15 cellular contexts compared by ENCODE assay signal in the genomic region with DNA sequence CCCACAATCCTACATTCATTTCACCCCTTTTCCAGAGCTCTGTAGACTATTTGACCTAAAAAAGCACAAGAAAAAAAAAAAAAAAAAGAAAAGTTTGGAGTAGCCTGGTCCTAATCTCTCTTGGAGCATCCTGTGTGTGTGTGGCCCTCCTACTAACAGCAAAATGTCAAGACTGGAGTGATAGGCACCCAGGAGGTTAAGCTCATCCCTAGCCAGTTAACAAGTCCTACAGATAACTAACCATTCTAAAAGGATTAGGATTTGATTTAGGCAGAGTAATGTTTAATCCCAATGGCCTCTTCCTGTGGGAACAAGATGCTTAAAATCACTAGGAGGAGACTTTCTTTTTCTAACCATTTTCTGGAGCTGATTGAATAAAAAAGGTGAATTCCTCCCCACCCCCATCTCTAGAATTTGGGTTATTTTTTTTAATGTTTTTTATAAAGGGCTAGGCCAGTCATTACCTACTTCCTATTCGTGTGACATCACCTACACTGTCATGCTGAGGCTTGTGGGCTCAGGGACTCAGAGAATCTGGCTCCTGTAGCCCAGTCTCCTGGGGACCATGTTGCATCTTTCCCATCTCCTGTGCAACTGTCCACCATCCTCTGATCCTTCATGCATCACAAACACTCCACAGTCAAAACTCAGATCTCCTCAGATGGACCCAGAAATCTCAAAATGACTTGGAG. TPM values are rescaled to one million over a fixed set of nuclear protein-coding genes. Genes with fewer than 3 reads are reported as not detected.
DNase-seq lines count a peak whose midpoint lies in the region; ATAC-seq and TF ChIP-seq lines count a peak whose summit lies in the region.
"Had no signal": no experiment of that assay in that cellular context is flagged by ENCODE, and none has a peak within 500 bp of the region (broad histone marks: within the 10 kb centered on the region; RNA-seq: fewer than 3 reads in every experiment).

No MANE protein-coding gene starts in this region.

- no peaks in the 10 kb centered on the region for H3K27me3 ChIP-seq in sigmoid colon
- peaks cover 3% of the 10 kb centered on the region for H3K27me3 ChIP-seq in adrenal gland
- H3K27me3 ChIP-seq: colonic mucosa, gastrocnemius medialis, vagina had no signal

- no peak overlapping the region for H3K4me3 Mint-ChIP-seq in activated naive CD4-positive, alpha-beta T cell treated with anti-CD3 and anti-CD28 coated beads for 36 hours
- no peak overlapping the region for H3K4me3 Mint-ChIP-seq in activated naive CD4-positive, alpha-beta T cell treated with anti-CD3 and anti-CD28 coated beads, Interleukin-2, amount 10 ng/mL, durations not matched to agents 7 days and 5 days
- H3K4me3 Mint-ChIP-seq: WTC11 had no signal

- ATAC-seq in HG02623 (IDR thresholded peaks at IDR 0.05; ENCODE audit: unreplicated experiment): peak; percentile 50
- ATAC-seq in stimulated activated naive CD8-positive, alpha-beta T cell treated with anti-CD3 and anti-CD28 coated beads, Interleukin-15, Interleukin-2, amounts not matched to agents 100 U/mL and 50 U/mL, for 24 hours: peak; percentile 48
- ATAC-seq: gastrocnemius medialis, WTC11 had no signal

- H3K36me3 ChIP-seq in sigmoid colon (no peaks in the 10 kb centered on the region), adrenal gland (replicated peaks in 1 of 2) (no peaks in the 10 kb centered on the region)
- H3K36me3 ChIP-seq: colonic mucosa, gastrocnemius medialis, left ventricle myocardium inferior, vagina had no signal

- no peaks in the 10 kb centered on the region for H3K9me3 Mint-ChIP-seq in activated naive CD4-positive, alpha-beta T cell treated with anti-CD3 and anti-CD28 coated beads for 36 hours
- H3K9me3 Mint-ChIP-seq in activated naive CD4-positive, alpha-beta T cell treated with anti-CD3 and anti-CD28 coated beads, Interleukin-2, amount 10 ng/mL, durations not matched to agents 7 days and 5 days: no peaks in the 10 kb centered on the region
- H3K9me3 Mint-ChIP-seq: WTC11 had no signal

- H3K9me3 ChIP-seq in sigmoid colon (no peaks in the 10 kb centered on the region), adrenal gland (replicated peaks in 1 of 3) (no peaks in the 10 kb centered on the region)
- H3K9me3 ChIP-seq: colonic mucosa, gastrocnemius medialis, left ventricle myocardium inferior, vagina had no signal

- intact Hi-C loops in activated naive CD4-positive, alpha-beta T cell treated with anti-CD3 and anti-CD28 coated beads for 36 hours (cut with micrococcal nuclease): loop anchor here (1.0 to 5.0 kb wide), 2 partner anchors 9 to 429 kb away; no protein-coding TSS in a partner anchor
- intact Hi-C loops in sigmoid colon (cut with DNase I) (no loop called here), adrenal gland (cut with DNase I) (no loop called here)

- no peak for TF ChIP-seq CTCF in sigmoid colon (IDR thresholded peaks at IDR 0.05)
- TF ChIP-seq CTCF in adrenal gland (IDR thresholded peaks at IDR 0.05): no peak

- TF ChIP-seq POLR2A in sigmoid colon (IDR thresholded peaks at IDR 0.05) (no peak), adrenal gland (IDR thresholded peaks at IDR 0.05) (no peak)

- CTCF ChIA-PET in activated naive CD4-positive, alpha-beta T cell treated with anti-CD3 and anti-CD28 coated beads for 36 hours (lab: Charles Lee): interaction anchor here (0.7 to 1.1 kb wide), 4 partner anchors 42 to 444 kb away, joined by 3 to 4 read pairs (median 4); no protein-coding TSS in a partner anchor
- CTCF ChIA-PET in activated naive CD4-positive, alpha-beta T cell treated with anti-CD3 and anti-CD28 coated beads, Interleukin-2, amount 10 ng/mL, durations not matched to agents 7 days and 5 days (lab: Charles Lee): interaction anchor here (1.8 kb wide), 1 partner anchor 13 kb away, joined by 6 read pairs; no protein-coding TSS in a partner anchor

- no peaks in the 10 kb centered on the region for H3K27me3 Mint-ChIP-seq in activated naive CD4-positive, alpha-beta T cell treated with anti-CD3 and anti-CD28 coated beads for 36 hours (ENCODE audit: low read depth)
- no peaks in the 10 kb centered on the region for H3K27me3 Mint-ChIP-seq in activated naive CD4-positive, alpha-beta T cell treated with anti-CD3 and anti-CD28 coated beads, Interleukin-2, amount 10 ng/mL, durations not matched to agents 7 days and 5 days
- H3K27me3 Mint-ChIP-seq: progenitor cell of endocrine pancreas had no signal

- H3K4me3 ChIP-seq in sigmoid colon (no peak overlapping the region), adrenal gland (no peak overlapping the region)
- H3K4me3 ChIP-seq: colonic mucosa, gastrocnemius medialis, left ventricle myocardium inferior, vagina had no signal

- H3K4me1 ChIP-seq in sigmoid colon (no peaks in the 10 kb centered on the region), adrenal gland (replicated peaks in 1 of 2) (no peaks in the 10 kb centered on the region)
- H3K4me1 ChIP-seq: colonic mucosa, gastrocnemius medialis, vagina had no signal

- no peak overlapping the region for H3K27ac Mint-ChIP-seq in activated naive CD4-positive, alpha-beta T cell treated with anti-CD3 and anti-CD28 coated beads for 36 hours
- H3K27ac Mint-ChIP-seq in activated naive CD4-positive, alpha-beta T cell treated with anti-CD3 and anti-CD28 coated beads, Interleukin-2, amount 10 ng/mL, durations not matched to agents 7 days and 5 days: peak overlapping the region; percentile 42
- H3K27ac Mint-ChIP-seq: progenitor cell of endocrine pancreas, WTC11 had no signal

- peak; percentile 42 for DNase-seq in activated naive CD4-positive, alpha-beta T cell treated with anti-CD3 and anti-CD28 coated beads for 36 hours
- no peak for DNase-seq in activated naive CD4-positive, alpha-beta T cell (lab: John Stamatoyannopoulos, UW)
- DNase-seq in activated naive CD4-positive, alpha-beta T cell treated with anti-CD3 and anti-CD28 coated beads, Interleukin-2, amount 10 ng/mL, durations not matched to agents 7 days and 5 days: no peak
- no peak for DNase-seq in stimulated activated naive CD8-positive, alpha-beta T cell treated with anti-CD3 and anti-CD28 coated beads, Interleukin-15, Interleukin-2, amounts not matched to agents 100 U/mL and 50 U/mL, for 24 hours
- DNase-seq in sigmoid colon (no peak), COLO829 (ENCODE audit: low spot score) (no peak), adrenal gland (no peak)
- DNase-seq: colonic mucosa, gastrocnemius medialis, left ventricle myocardium inferior, NCI-H774 had no signal

- H3K36me3 Mint-ChIP-seq in activated naive CD4-positive, alpha-beta T cell treated with anti-CD3 and anti-CD28 coated beads for 36 hours (ENCODE audit: low read depth): no peaks in the 10 kb centered on the region
- no peaks in the 10 kb centered on the region for H3K36me3 Mint-ChIP-seq in activated naive CD4-positive, alpha-beta T cell treated with anti-CD3 and anti-CD28 coated beads, Interleukin-2, amount 10 ng/mL, durations not matched to agents 7 days and 5 days
- H3K36me3 Mint-ChIP-seq: WTC11 had no signal

- no peak overlapping the region for H3K27ac ChIP-seq in sigmoid colon
- no peak overlapping the region for H3K27ac ChIP-seq in adrenal gland
- H3K27ac ChIP-seq: colonic mucosa, gastrocnemius medialis, left ventricle myocardium inferior, vagina had no signal

- H3K4me1 Mint-ChIP-seq in activated naive CD4-positive, alpha-beta T cell treated with anti-CD3 and anti-CD28 coated beads for 36 hours (ENCODE audit: low read depth): peaks cover 20% of the 10 kb centered on the region
- H3K4me1 Mint-ChIP-seq in activated naive CD4-positive, alpha-beta T cell treated with anti-CD3 and anti-CD28 coated beads, Interleukin-2, amount 10 ng/mL, durations not matched to agents 7 days and 5 days: no peaks in the 10 kb centered on the region

- WGBS in sigmoid colon, 2 donors: 70 to 84% methylated on average over 1 of the region's 1 CpG
- WGBS in adrenal gland, 4 donors: 71 to 91% (median 85%) methylated on average over 1 of the region's 1 CpG

- no peak for TF ChIP-seq EP300 in sigmoid colon (IDR thresholded peaks at IDR 0.05)

RNA-seq across cellular contexts. Expression of gene NR3C1, which starts 43.2 kb away (rescaled TPM):
- total RNA-seq in activated naive CD4-positive, alpha-beta T cell treated with anti-CD3 and anti-CD28 coated beads for 36 hours: 10 to 100 TPM; 41.8 to 42.9 TPM
- total RNA-seq in sigmoid colon: 10 to 100 TPM; 36.0 to 65.6 (median 49.9) TPM
- 10 to 100 TPM in 1 of 3 donors, 1 to 10 TPM in 2; 5.5 to 11.9 (median 9.6) TPM for polyA plus RNA-seq in sigmoid colon
- total RNA-seq in adrenal gland: 10 to 100 TPM; 16.7 to 35.5 (median 31.1) TPM
- 10 to 100 TPM in 2 of 3 donors, 1 to 10 TPM in 1; 7.5 to 15.8 (median 10.2) TPM for polyA plus RNA-seq in adrenal gland
